Comparison of ENCODE assay signal across 8 cellular contexts in the genomic region with DNA sequence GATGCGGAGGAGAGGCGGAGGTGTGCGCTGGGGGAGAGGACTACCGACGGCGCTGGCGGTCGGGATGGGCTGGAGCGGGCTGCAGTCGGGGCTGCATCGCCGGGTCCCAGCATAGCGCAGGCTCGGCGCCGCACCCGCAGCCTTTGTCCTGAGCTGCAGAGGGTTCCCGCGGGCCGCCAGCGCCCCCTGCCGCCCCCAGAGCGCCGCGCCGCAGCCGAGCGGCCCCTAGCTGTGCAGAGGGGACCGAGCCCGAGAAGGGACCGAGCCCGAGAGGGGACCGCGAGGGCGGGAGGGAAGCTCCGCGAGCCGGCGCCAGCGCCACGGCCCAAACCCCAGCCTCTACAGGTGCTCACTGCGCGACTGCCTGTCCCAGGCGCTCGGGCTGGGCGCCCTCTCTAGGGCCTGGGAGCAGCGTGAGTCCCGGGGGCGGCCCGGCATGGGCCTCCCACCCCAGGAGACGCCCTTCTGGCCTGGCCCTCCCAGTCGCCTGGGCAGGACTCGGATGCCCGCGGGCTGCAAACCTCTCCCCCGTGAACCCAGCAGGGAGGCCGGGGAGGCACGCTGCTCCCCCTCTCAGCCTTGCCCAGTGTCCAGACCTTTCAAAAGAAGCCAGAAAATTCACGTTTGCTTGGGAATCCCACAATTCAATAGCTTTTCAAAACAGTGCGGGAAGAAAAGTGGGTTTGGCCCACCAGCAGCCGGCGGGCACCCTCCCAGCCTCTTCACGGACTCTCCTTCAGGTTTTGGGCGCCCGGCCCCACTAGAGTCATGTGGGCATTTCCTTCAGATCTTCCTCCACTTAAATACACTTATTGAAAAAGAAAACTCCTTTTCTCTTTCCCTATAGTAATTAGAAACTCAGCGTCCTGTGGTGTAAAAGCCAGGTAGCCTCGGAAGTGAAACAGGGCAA.
DNase-seq lines count a peak whose midpoint lies in the region; ATAC-seq, FAIRE-seq and TF ChIP-seq lines count a peak whose summit lies in the region.

No MANE protein-coding gene starts in this region.

- H3K27me3 ChIP-seq in keratinocyte (ENCODE audit: control insufficient read depth, extremely low read depth, insufficient read depth, low read length): no peaks in the 10 kb centered on the region

- no peaks in the 10 kb centered on the region for H3K79me2 ChIP-seq in keratinocyte (ENCODE audit: control insufficient read depth, insufficient read depth, low read length)

- peak overlapping the region; percentile 49; the same call in 1 of the 2 replicates for H3K9ac ChIP-seq in ES-I3 (ENCODE audit: low read depth, low read length)
- H3K9ac ChIP-seq in keratinocyte (ENCODE audit: control insufficient read depth, extremely low read depth, insufficient read depth, low read length): peak overlapping the region; percentile 73

- H3K27ac ChIP-seq in HEK293 (ENCODE audit: extremely low read depth, low read depth, low read length): no peak overlapping the region
- H3K27ac ChIP-seq in keratinocyte (ENCODE audit: control insufficient read depth, insufficient read depth, low read length): peak overlapping the region; percentile 80

- dilution Hi-C loops in keratinocyte (cut with MboI; ENCODE audit: extremely low pct_ligation_motif_present, low sequenced_read_pairs): no loop called here

- no peak overlapping the region; the same call in 1 of the 2 replicates for H3K4me3 ChIP-seq in HEK293 (ENCODE audit: low read depth, low read length)
- H3K4me3 ChIP-seq in keratinocyte (ENCODE audit: control insufficient read depth in 2 of 3, extremely low read depth in 1 of 3, insufficient read depth in 2 of 3, low read depth in 1 of 3, low read length in 3 of 3): peak overlapping the region; percentile 46 to 74 (median 73)

- H3K9me3 Mint-ChIP-seq in central memory CD8-positive, alpha-beta T cell: no peaks in the 10 kb centered on the region

- H3K4me2 ChIP-seq in keratinocyte (ENCODE audit: control insufficient read depth, extremely low read depth, insufficient read depth, low read depth, low read length): peak overlapping the region; percentile 91

- POLR2A ChIA-PET in HEK293 (lab: Yijun Ruan, JAX): no interaction called here

- no peaks in the 10 kb centered on the region for H3K9me3 ChIP-seq in ES-I3 (ENCODE audit: control insufficient read depth, insufficient read depth, low read length)
- H3K9me3 ChIP-seq in HEK293 (ENCODE audit: control insufficient read depth, insufficient read depth, low read depth, low read length): no peaks in the 10 kb centered on the region
- no peaks in the 10 kb centered on the region for H3K9me3 ChIP-seq in keratinocyte (ENCODE audit: control insufficient read depth, low read depth, low read length)

- H3K36me3 ChIP-seq in ES-I3 (ENCODE audit: insufficient read depth, low read length) (no peaks in the 10 kb centered on the region), HEK293 (ENCODE audit: control insufficient read depth in 2 of 2, insufficient read depth in 1 of 2, low read length in 2 of 2) (no peaks in the 10 kb centered on the region), keratinocyte (ENCODE audit: control insufficient read depth in 2 of 2, extremely low read depth in 1 of 2, insufficient read depth in 2 of 2, low read length in 2 of 2) (no peaks in the 10 kb centered on the region)

- H3K27ac Mint-ChIP-seq in central memory CD8-positive, alpha-beta T cell (ENCODE audit: low read depth): no peak overlapping the region

- no peaks in the 10 kb centered on the region for H3K9me1 ChIP-seq in keratinocyte (ENCODE audit: control insufficient read depth, extremely low read depth, insufficient read depth, low read length)

- H4K20me1 ChIP-seq in keratinocyte (ENCODE audit: control insufficient read depth, extremely low read depth, insufficient read depth, low read length): no peaks in the 10 kb centered on the region

- H3K4me1 Mint-ChIP-seq in central memory CD8-positive, alpha-beta T cell: peaks cover 12% of the 10 kb centered on the region

- peak overlapping the region; percentile 90 for H2AFZ ChIP-seq in keratinocyte (ENCODE audit: control insufficient read depth, low read length)

- ATAC-seq in central memory CD8-positive, alpha-beta T cell (replicated peaks; ENCODE audit: extremely low read depth, poor library complexity, severe bottlenecking): peak; percentile 46
- ATAC-seq in HG02840 (IDR thresholded peaks at IDR 0.05; ENCODE audit: low FRiP score, unreplicated experiment): no peak

- TF ChIP-seq CTCF in HEK293 (tag by site-specific recombination; IDR thresholded peaks at IDR 0.05) (peak; percentile 89), keratinocyte (optimal IDR thresholded peaks at IDR 0.05 in 1 of 3, IDR thresholded peaks at IDR 0.05 in 1 of 3, conservative IDR thresholded peaks at IDR 0.05 in 1 of 3; ENCODE audit: extremely low read depth in 1 of 3, insufficient read depth in 2 of 3, low read length in 3 of 3) (peak in 1 of 3 experiments; percentile 92)

- H3K27me3 Mint-ChIP-seq in central memory CD8-positive, alpha-beta T cell: peaks cover 88% of the 10 kb centered on the region

- CTCF ChIA-PET in HEK293 (lab: Yijun Ruan, JAX): interaction anchor here (0.6 to 1.7 kb wide), 18 partner anchors 9 to 1144 kb away, joined by 3 to 12 read pairs (median 4); no protein-coding TSS in a partner anchor

- H3K4me3 Mint-ChIP-seq in central memory CD8-positive, alpha-beta T cell: peak overlapping the region; percentile 8

- DNase-seq in NCI-H1417 (lab: John Stamatoyannopoulos, UW) (peak; percentile 85 to 95 (median 95)), T-helper 2 cell (peak in 3 of 5 experiments; percentile 11 to 51 (median 12)), keratinocyte (ENCODE audit: low read depth, low spot score) (no peak)
- no peak for DNase-seq in central memory CD8-positive, alpha-beta T cell (ENCODE audit: low spot score in 2 of 2)
- DNase-seq in stimulated activated CD4-positive, alpha-beta T cell treated with anti-CD3 and anti-CD28 coated beads, Interleukin-12 subunit alpha, Interleukin-12 subunit beta, amount 100 ng/mL, for 4 hours: peak; percentile 43

- H3K36me3 Mint-ChIP-seq in central memory CD8-positive, alpha-beta T cell (ENCODE audit: insufficient read depth): no peaks in the 10 kb centered on the region

- no peak for FAIRE-seq in keratinocyte (lab: Jason Lieb, UNC)

- H3K4me1 ChIP-seq in ES-I3 (ENCODE audit: insufficient read depth, low read length) (peaks cover 12% of the 10 kb centered on the region; the same call in 1 of the 2 replicates), HEK293 (ENCODE audit: control insufficient read depth, insufficient read depth, low read length) (no peaks in the 10 kb centered on the region), keratinocyte (ENCODE audit: control insufficient read depth, extremely low read depth, insufficient read depth, low read length) (peaks cover 21% of the 10 kb centered on the region)

TF ChIP-seq in HEK293, 187 proteins besides CTCF, POLR2A, EP300 and RAD21 (continues in another document):
- TF ChIP-seq, protein P1, sequence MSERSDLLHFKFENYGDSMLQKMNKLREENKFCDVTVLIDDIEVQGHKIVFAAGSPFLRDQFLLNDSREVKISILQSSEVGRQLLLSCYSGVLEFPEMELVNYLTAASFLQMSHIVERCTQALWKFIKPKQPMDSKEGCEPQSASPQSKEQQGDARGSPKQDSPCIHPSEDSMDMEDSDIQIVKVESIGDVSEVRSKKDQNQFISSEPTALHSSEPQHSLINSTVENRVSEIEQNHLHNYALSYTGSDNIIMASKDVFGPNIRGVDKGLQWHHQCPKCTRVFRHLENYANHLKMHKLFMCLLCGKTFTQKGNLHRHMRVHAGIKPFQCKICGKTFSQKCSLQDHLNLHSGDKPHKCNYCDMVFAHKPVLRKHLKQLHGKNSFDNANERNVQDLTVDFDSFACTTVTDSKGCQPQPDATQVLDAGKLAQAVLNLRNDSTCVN (tag by site-specific recombination; optimal IDR thresholded peaks at IDR 0.05): peak; percentile 64
- TF ChIP-seq, protein P2, sequence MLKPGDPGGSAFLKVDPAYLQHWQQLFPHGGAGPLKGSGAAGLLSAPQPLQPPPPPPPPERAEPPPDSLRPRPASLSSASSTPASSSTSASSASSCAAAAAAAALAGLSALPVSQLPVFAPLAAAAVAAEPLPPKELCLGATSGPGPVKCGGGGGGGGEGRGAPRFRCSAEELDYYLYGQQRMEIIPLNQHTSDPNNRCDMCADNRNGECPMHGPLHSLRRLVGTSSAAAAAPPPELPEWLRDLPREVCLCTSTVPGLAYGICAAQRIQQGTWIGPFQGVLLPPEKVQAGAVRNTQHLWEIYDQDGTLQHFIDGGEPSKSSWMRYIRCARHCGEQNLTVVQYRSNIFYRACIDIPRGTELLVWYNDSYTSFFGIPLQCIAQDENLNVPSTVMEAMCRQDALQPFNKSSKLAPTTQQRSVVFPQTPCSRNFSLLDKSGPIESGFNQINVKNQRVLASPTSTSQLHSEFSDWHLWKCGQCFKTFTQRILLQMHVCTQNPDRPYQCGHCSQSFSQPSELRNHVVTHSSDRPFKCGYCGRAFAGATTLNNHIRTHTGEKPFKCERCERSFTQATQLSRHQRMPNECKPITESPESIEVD (tag by site-specific recombination; IDR thresholded peaks at IDR 0.05): no peak
- TF ChIP-seq ZNF175 (tag by site-specific recombination; IDR thresholded peaks at IDR 0.05) (no peak), ZNF843 (tag by site-specific recombination; IDR thresholded peaks at IDR 0.05) (no peak), ZBTB44 (tag by site-specific recombination; IDR thresholded peaks at IDR 0.05) (0 out of 2 replicates have a peak, but pooled peaks have one; percentile 13), ZFHX2 (tag by site-specific recombination; conservative IDR thresholded peaks at IDR 0.05) (0 out of 2 replicates have a peak, but pooled peaks have one; percentile 21), SP3 (tag by site-specific recombination; IDR thresholded peaks at IDR 0.05) (0 out of 2 replicates have a peak, but pooled peaks have one; percentile 19)

Comparison
In these comparisons a context has a peak if more than half of its experiments do, and no peak if none do; other contexts are left out.
1. DNase-seq: peak in NCI-H1417 (3 of 3), T-helper 2 cell (3 of 5) and stimulated activated CD4-positive, alpha-beta T cell treated with anti-CD3 and anti-CD28 coated beads, Interleukin-12 subunit alpha, Interleukin-12 subunit beta, amount 100 ng/mL, for 4 hours (single experiment); none in central memory CD8-positive, alpha-beta T cell (0 of 2) and keratinocyte (single experiment).